Comparison of ENCODE assay signal across 9 cellular contexts in the genomic region with DNA sequence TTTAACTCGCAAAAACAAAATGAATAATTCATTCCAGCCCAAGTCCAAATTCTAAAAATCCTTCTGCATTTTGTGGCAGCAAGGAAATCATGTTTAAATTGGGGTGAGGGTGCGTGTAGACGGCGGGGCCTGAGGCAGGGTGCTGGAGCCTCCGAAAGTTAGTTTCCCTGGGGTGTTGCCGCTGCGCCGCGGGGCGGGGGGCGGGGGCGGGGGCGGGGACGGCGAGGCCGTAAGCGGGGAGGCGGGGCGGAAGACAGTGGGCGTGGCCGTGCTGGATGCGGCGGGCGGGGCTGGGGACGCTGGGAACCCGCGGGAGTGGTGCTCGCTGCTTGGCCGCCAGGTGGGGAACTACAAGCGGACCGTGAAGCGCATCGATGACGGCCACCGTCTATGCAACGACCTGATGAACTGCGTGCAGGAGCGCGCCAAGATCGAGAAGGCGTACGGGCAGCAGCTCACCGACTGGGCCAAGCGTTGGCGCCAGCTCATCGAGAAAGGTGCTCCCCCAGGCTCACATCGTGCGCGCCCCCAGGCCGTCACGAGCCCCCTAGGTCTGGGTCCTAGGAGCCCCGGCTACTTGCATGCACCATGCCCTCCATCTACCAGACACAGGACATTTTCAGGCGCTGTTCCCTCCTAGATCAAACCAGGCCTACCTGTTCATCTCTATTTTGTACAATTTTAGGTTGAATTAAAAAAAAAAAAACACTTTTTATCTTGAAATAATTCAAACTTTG. TPM values are rescaled to one million over a fixed set of nuclear protein-coding genes. Genes with fewer than 3 reads are reported as not detected.
DNase-seq lines count a peak whose midpoint lies in the region; ATAC-seq and TF ChIP-seq lines count a peak whose summit lies in the region.
"Had no signal": no experiment of that assay in that cellular context is flagged by ENCODE, and none has a peak within 500 bp of the region (broad histone marks: within the 10 kb centered on the region; RNA-seq: fewer than 3 reads in every experiment).

No MANE protein-coding gene starts in this region.

- H3K9ac ChIP-seq in HUES6 (ENCODE audit: low read length), result peak overlapping the region; percentile 55

- H3K4me3 ChIP-seq in HUES6 (ENCODE audit: low read depth, low read length), result peak overlapping the region; percentile 62

- ATAC-seq in GM21447 (IDR thresholded peaks at IDR 0.05; ENCODE audit: unreplicated experiment), result peak; percentile 81

- DNase-seq in CMK (ENCODE audit: low read depth), result peak; percentile 78
- peak; percentile 93 for DNase-seq in NOMO-1 treated with DMSO at 0.1 percent for 48 hours (lab: John Stamatoyannopoulos, UW; ENCODE audit: unreplicated experiment)
- DNase-seq in activated CD8-positive, alpha-beta memory T cell treated with anti-CD3 and anti-CD28 coated beads for 48 hours (ENCODE audit: low read depth in 2 of 3, low spot score in 2 of 3), result peak; percentile 86 to 95 (median 95)
- DNase-seq in endothelial cell (ENCODE audit: low spot score), result peak; percentile 97
- peak; percentile 98 for DNase-seq in mesenteric fat pad (ENCODE audit: low spot score)
- DNase-seq in stimulated activated CD8-positive, alpha-beta memory T cell treated with anti-CD3 and anti-CD28 coated beads, Interleukin-12 subunit alpha, Interleukin-12 subunit beta, amount 100 ng/mL, for 4 hours (ENCODE audit: low read depth), result peak; percentile 92

- no peak overlapping the region for H3K27ac Mint-ChIP-seq in endothelial cell (ENCODE audit: unreplicated experiment)
- H3K27ac Mint-ChIP-seq: dendritic cell treated with granulocyte-macrophage colony-stimulating factor and Interleukin-4, amounts not matched to agents 40 ng/mL and 50 ng/mL, for 4 days had no signal

- no peaks in the 10 kb centered on the region for H3K27me3 ChIP-seq in HUES6 (ENCODE audit: control insufficient read depth, insufficient read depth, low read length)

- no peak overlapping the region for H3K27ac ChIP-seq in HUES6 (ENCODE audit: low read depth, low read length)

- no peaks in the 10 kb centered on the region for H3K9me3 ChIP-seq in HUES6 (ENCODE audit: control insufficient read depth, insufficient read depth, low read depth, low read length)

- H3K4me1 ChIP-seq in HUES6 (ENCODE audit: control insufficient read depth, insufficient read depth, low read length), result peaks cover 26% of the 10 kb centered on the region

- H3K27me3 Mint-ChIP-seq in endothelial cell (ENCODE audit: unreplicated experiment), result peaks cover 5% of the 10 kb centered on the region

- no peaks in the 10 kb centered on the region for H3K36me3 ChIP-seq in HUES6 (ENCODE audit: control insufficient read depth, insufficient read depth, low read length)

- H3K9me3 Mint-ChIP-seq in endothelial cell (ENCODE audit: unreplicated experiment), result no peaks in the 10 kb centered on the region
- H3K9me3 Mint-ChIP-seq: dendritic cell treated with granulocyte-macrophage colony-stimulating factor and Interleukin-4, amounts not matched to agents 40 ng/mL and 50 ng/mL, for 4 days had no signal

- H3K4me3 Mint-ChIP-seq in endothelial cell (ENCODE audit: unreplicated experiment), result no peak overlapping the region
- H3K4me3 Mint-ChIP-seq: dendritic cell treated with granulocyte-macrophage colony-stimulating factor and Interleukin-4, amounts not matched to agents 40 ng/mL and 50 ng/mL, for 4 days had no signal

- peak; percentile 65 for TF ChIP-seq CTCF in endothelial cell (IDR thresholded peaks at IDR 0.05; ENCODE audit: unreplicated experiment)

- peaks cover 3% of the 10 kb centered on the region for H3K4me1 Mint-ChIP-seq in endothelial cell (ENCODE audit: unreplicated experiment)

- no peaks in the 10 kb centered on the region for H3K36me3 Mint-ChIP-seq in endothelial cell (ENCODE audit: low read depth, unreplicated experiment)

RNA-seq across cellular contexts. Expression of a gene that starts 29.0 kb away (rescaled TPM):
- total RNA-seq in endothelial cell (ENCODE audit: unreplicated experiment) (not detected), mesenteric fat pad (0.16 TPM)
